In genomic region chr22:39593061-39593930, GRCh38 we compare ENCODE assay signal across 1 cellular context.
A peak's percentile ranks its signal among the peaks of the same experiment; 100 is the strongest.
TF ChIP-seq lines count a peak whose summit lies in the region.

No MANE protein-coding gene starts in this region.

TF ChIP-seq in K562, 482 proteins besides CTCF, POLR2A, EP300 and RAD21 (continued from another document):
- peak; percentile 64 for TF ChIP-seq ZFP36 (IDR thresholded peaks at IDR 0.05; ENCODE audit: low read depth, low read length, partially characterized antibody)
- TF ChIP-seq BCL6 (CRISPR knock-in tag; IDR thresholded peaks at IDR 0.05), result no peak
- TF ChIP-seq CBX1 (IDR thresholded peaks at IDR 0.05; ENCODE audit: low read depth), result no peak
- TF ChIP-seq MEIS2 (IDR thresholded peaks at IDR 0.05; ENCODE audit: partially characterized antibody), result no peak
